ENCODE assay signal across 8 cellular contexts in genomic region chr19:55369651-55370304, GRCh38. TPM values are rescaled to one million over a fixed set of nuclear protein-coding genes. Genes with fewer than 3 reads are reported as not detected.
DNase-seq lines count a peak whose midpoint lies in the region; ATAC-seq and TF ChIP-seq lines count a peak whose summit lies in the region.

No MANE protein-coding gene starts in this region.

- no peaks in the 10 kb centered on the region for H3K27me3 ChIP-seq in BJ (ENCODE audit: control insufficient read depth, insufficient read depth, low read length)

- ATAC-seq in SK-N-SH treated with all-trans-retinoic acid at 6 μM for 48 hours (peak; percentile 90), naive B cell (ENCODE audit: low read depth in 2 of 2) (peak; percentile 48 to 55), HG03565 (IDR thresholded peaks at IDR 0.05; ENCODE audit: unreplicated experiment) (no peak), HG02678 (IDR thresholded peaks at IDR 0.05; ENCODE audit: unreplicated experiment) (no peak)

- H3K27ac Mint-ChIP-seq in HFFc6 (peak overlapping the region; percentile 91), naive B cell (peak overlapping the region in 2 of 6 donors; percentile 47 to 88)
- H3K27ac Mint-ChIP-seq in dendritic cell treated with granulocyte-macrophage colony-stimulating factor and Interleukin-4, amounts not matched to agents 40 ng/mL and 50 ng/mL, for 4 days: peak overlapping the region; percentile 59

- H3K4me3 ChIP-seq in BJ (ENCODE audit: low read depth, low read length): peak overlapping the region; percentile 73

- peaks cover 28% of the 10 kb centered on the region for H3K4me1 Mint-ChIP-seq in HFFc6 (ENCODE audit: low read depth)
- H3K4me1 Mint-ChIP-seq in dendritic cell treated with granulocyte-macrophage colony-stimulating factor and Interleukin-4, amounts not matched to agents 40 ng/mL and 50 ng/mL, for 4 days (ENCODE audit: low read depth): peaks cover 11% of the 10 kb centered on the region
- peaks cover 9 to 20% (median 17%) of the 10 kb centered on the region in 3 donors for H3K4me1 Mint-ChIP-seq in naive B cell

- H3K36me3 ChIP-seq in BJ (ENCODE audit: control insufficient read depth, insufficient read depth, low read length): no peaks in the 10 kb centered on the region; the same call in 1 of the 2 replicates

- POLR2A ChIA-PET in BJ (lab: Charles Lee): interaction anchor here (0.6 to 1.8 kb wide), 2 partner anchors 31 to 35 kb away, joined by 4 to 6 read pairs; partner anchors contain the start of gene KMT5C

- TF ChIP-seq CTCF in BJ (IDR thresholded peaks at IDR 0.05; ENCODE audit: insufficient read depth, low read depth, low read length) (no peak), HFFc6 (IDR thresholded peaks at IDR 0.05) (no peak)

- intact Hi-C loops in dendritic cell treated with granulocyte-macrophage colony-stimulating factor and Interleukin-4, amounts not matched to agents 40 ng/mL and 50 ng/mL, for 4 days (cut with micrococcal nuclease): no loop called here

- no peaks in the 10 kb centered on the region for H3K9me3 Mint-ChIP-seq in HFFc6
- H3K9me3 Mint-ChIP-seq in dendritic cell treated with granulocyte-macrophage colony-stimulating factor and Interleukin-4, amounts not matched to agents 40 ng/mL and 50 ng/mL, for 4 days: no peaks in the 10 kb centered on the region
- H3K9me3 Mint-ChIP-seq in naive B cell: peaks cover 0 to 6% (median 0%) of the 10 kb centered on the region in 7 donors

- CTCF ChIA-PET in BJ (lab: Yijun Ruan, JAX): interaction anchor here (2.5 kb wide), 1 partner anchor 68 kb away, joined by 15 read pairs; no protein-coding TSS in a partner anchor

- DNase-seq in BJ (ENCODE audit: low read depth): no peak
- DNase-seq in HFFc6: peak; percentile 84
- DNase-seq in naive B cell: no peak
- no peak for DNase-seq in NCI-H128 (lab: John Stamatoyannopoulos, UW; ENCODE audit: unreplicated experiment)

- H3K36me3 Mint-ChIP-seq in HFFc6 (ENCODE audit: low read depth) (peaks cover 8% of the 10 kb centered on the region; the same call in 1 of the 2 replicates), naive B cell (peaks cover 0 to 25% of the 10 kb centered on the region in 2 donors)
- no peaks in the 10 kb centered on the region for H3K36me3 Mint-ChIP-seq in dendritic cell treated with granulocyte-macrophage colony-stimulating factor and Interleukin-4, amounts not matched to agents 40 ng/mL and 50 ng/mL, for 4 days (ENCODE audit: low read depth)

- H3K4me3 Mint-ChIP-seq in HFFc6 (peak overlapping the region; percentile 92), naive B cell (peak overlapping the region in 7 of 8 donors; percentile 72 to 88 (median 80))
- peak overlapping the region; percentile 68 for H3K4me3 Mint-ChIP-seq in dendritic cell treated with granulocyte-macrophage colony-stimulating factor and Interleukin-4, amounts not matched to agents 40 ng/mL and 50 ng/mL, for 4 days

- H3K27me3 Mint-ChIP-seq in HFFc6 (ENCODE audit: insufficient read depth): no peaks in the 10 kb centered on the region; the same call in 1 of the 2 replicates
- peaks cover 76% of the 10 kb centered on the region for H3K27me3 Mint-ChIP-seq in dendritic cell treated with granulocyte-macrophage colony-stimulating factor and Interleukin-4, amounts not matched to agents 40 ng/mL and 50 ng/mL, for 4 days
- peaks cover 23 to 79% (median 52%) of the 10 kb centered on the region in 3 donors for H3K27me3 Mint-ChIP-seq in naive B cell

TF ChIP-seq in SK-N-SH treated with all-trans-retinoic acid at 6 μM for 48 hours, 23 proteins besides CTCF, POLR2A, EP300 and RAD21:
- TF ChIP-seq TSHZ2 (CRISPR knock-in tag; IDR thresholded peaks at IDR 0.05): no peak
- TF ChIP-seq ZFP3 (CRISPR knock-in tag; IDR thresholded peaks at IDR 0.05): no peak
TF ChIP-seq in SK-N-SH treated with all-trans-retinoic acid at 6 μM for 48 hours: peak in this region for 0.

RNA-seq across cellular contexts. Expression of gene IL11, which starts 0.5 kb away (rescaled TPM):
- polyA plus RNA-seq in BJ (2011; rRNA removed) (11.9 and 16.4 TPM in 2 replicates), naive B cell (ENCODE audit: low read depth in 6 of 6) (not detected)
- 4.9 and 8.9 TPM in 2 replicates for polyA minus RNA-seq in BJ (2011; rRNA and poly(A)+ RNA removed)
- 10 to 100 TPM; 22.2 to 43.4 (median 36.1) TPM for total RNA-seq in HFFc6 (2021; fragmentation: NEBNext Ultra II Directional; extraction: Animal tissue kit (Norgen Biotek cat#: 25700))

RNA-seq across cellular contexts. Expression of gene GARIN5B, which starts 6.7 kb away (rescaled TPM):
- 0.02 TPM in 1 of 2 replicates, not detected in the other for polyA plus RNA-seq in BJ (2011; rRNA removed)
- polyA minus RNA-seq in BJ (2011; rRNA and poly(A)+ RNA removed): not detected in 2 replicates
- under 1 TPM in 1 of 6 experiments, not detected in 5; 0.05 TPM for total RNA-seq in HFFc6 (2021; fragmentation: NEBNext Ultra II Directional; extraction: Animal tissue kit (Norgen Biotek cat#: 25700))
- polyA plus RNA-seq in naive B cell (ENCODE audit: low read depth in 6 of 6): not detected

RNA-seq across cellular contexts. Expression of gene TMEM190, which starts 6.8 kb away (rescaled TPM):
- polyA plus RNA-seq in BJ (2011; rRNA removed): 0.93 and 1.3 TPM in 2 replicates
- not detected in 2 replicates for polyA minus RNA-seq in BJ (2011; rRNA and poly(A)+ RNA removed)
- 1 to 10 TPM in 1 of 6 experiments, under 1 TPM in 2, not detected in 3; 0.33 to 1.1 (median 0.61) TPM for total RNA-seq in HFFc6 (2021; fragmentation: NEBNext Ultra II Directional; extraction: Animal tissue kit (Norgen Biotek cat#: 25700))
- not detected for polyA plus RNA-seq in naive B cell (ENCODE audit: low read depth in 6 of 6)

RNA-seq across cellular contexts. Expression of gene TMEM238, which starts 14.3 kb away (rescaled TPM):
- 0.10 and 0.15 TPM in 2 replicates for polyA plus RNA-seq in BJ (2011; rRNA removed)
- 0.24 TPM in 1 of 2 replicates, not detected in the other for polyA minus RNA-seq in BJ (2011; rRNA and poly(A)+ RNA removed)
- total RNA-seq in HFFc6 (2021; fragmentation: NEBNext Ultra II Directional; extraction: Animal tissue kit (Norgen Biotek cat#: 25700)): 1 to 10 TPM in 2 of 6 experiments, under 1 TPM in 4; 0.26 to 2.4 (median 0.64) TPM
- polyA plus RNA-seq in naive B cell (ENCODE audit: low read depth in 6 of 6): under 1 TPM in 4 of 6 donors, not detected in 2; 0.29 to 0.90 (median 0.40) TPM

RNA-seq across cellular contexts. Expression of gene COX6B2, which starts 15.3 kb away (rescaled TPM):
- polyA plus RNA-seq in BJ (2011; rRNA removed): 0.12 and 0.58 TPM in 2 replicates
- not detected in 2 replicates for polyA minus RNA-seq in BJ (2011; rRNA and poly(A)+ RNA removed)
- total RNA-seq in HFFc6 (2021; fragmentation: NEBNext Ultra II Directional; extraction: Animal tissue kit (Norgen Biotek cat#: 25700)): not detected
- polyA plus RNA-seq in naive B cell (ENCODE audit: low read depth in 6 of 6): not detected

Comparison
In these comparisons a context has a peak if more than half of its experiments do, and no peak if none do; other contexts are left out.
1. ATAC-seq: peak in SK-N-SH treated with all-trans-retinoic acid at 6 μM for 48 hours (single experiment) and naive B cell (2 of 2); none in HG03565 (single experiment) and HG02678 (single experiment).
2. RNA of gene IL11, which starts 0.5 kb away (polyA plus RNA-seq): 11.9 to 16.4 TPM in BJ; not detected in naive B cell; every median in the first group is over 10 times any median in the second.
3. Peak in every context shown above with its lines, with median percentiles within 50 percentile points of each other: H3K4me3 Mint-ChIP-seq.